ENCODE assay signal across 23 cellular contexts in the genomic region with DNA sequence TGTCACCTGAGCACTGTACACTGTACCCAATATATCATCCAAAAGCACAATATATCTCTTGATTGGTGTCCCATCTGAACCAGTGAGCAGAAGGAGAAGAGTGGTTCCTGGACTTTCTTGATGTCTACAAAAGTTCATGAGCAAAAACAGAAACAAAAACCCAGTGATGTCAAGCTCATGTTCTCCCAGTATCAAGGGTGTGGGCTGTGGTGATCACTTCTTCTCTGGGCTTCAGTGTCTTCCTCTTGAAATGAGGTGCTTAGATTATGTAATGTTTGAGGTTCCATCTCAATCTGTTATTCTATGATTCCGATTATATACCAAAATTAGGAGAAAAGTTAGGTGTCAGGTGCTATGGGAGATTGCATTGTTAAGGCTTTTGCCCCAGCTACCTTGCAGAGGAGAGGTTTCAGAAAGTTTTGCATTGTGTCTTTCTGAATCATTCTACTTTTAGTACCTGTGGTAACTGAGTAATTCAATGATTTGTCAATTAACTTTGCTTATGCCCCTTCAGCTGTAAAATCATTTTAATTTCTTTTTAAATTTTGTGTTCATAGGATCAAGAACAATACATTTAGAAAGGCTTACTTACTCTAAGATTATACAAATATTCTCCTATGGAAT.
"Had no signal": no experiment of that assay in that cellular context is flagged by ENCODE, and none has a peak within 500 bp of the region (broad histone marks: within the 10 kb centered on the region; RNA-seq: fewer than 3 reads in every experiment).

No MANE protein-coding gene starts in this region.

- ATAC-seq: esophagus mucosa; gastrocnemius medialis; left lobe of liver; natural killer cell; psoas muscle; right cardiac atrium; stimulated activated naive B cell treated with anti-CD40 and anti-IgM and Interleukin-4, amounts not matched to agents 10 μg/mL and 1 μg/mL and 100 μg/mL, for 72 hours had no signal

- H3K9me3 Mint-ChIP-seq: endodermal cell; natural killer cell; stimulated activated naive B cell treated with anti-CD40 and anti-IgM and Interleukin-4, amounts not matched to agents 10 μg/mL and 1 μg/mL and 100 μg/mL, for 72 hours had no signal

- H3K36me3 Mint-ChIP-seq: memory B cell; natural killer cell; stimulated activated naive B cell treated with anti-CD40 and anti-IgM and Interleukin-4, amounts not matched to agents 10 μg/mL and 1 μg/mL and 100 μg/mL, for 72 hours had no signal

- H3K27me3 Mint-ChIP-seq: dendritic cell treated with granulocyte-macrophage colony-stimulating factor and Interleukin-4, amounts not matched to agents 40 ng/mL and 50 ng/mL, for 4 days had no signal

- H3K4me1 Mint-ChIP-seq: memory B cell; stimulated activated naive B cell treated with anti-CD40 and anti-IgM and Interleukin-4, amounts not matched to agents 10 μg/mL and 1 μg/mL and 100 μg/mL, for 72 hours had no signal

- H3K27ac Mint-ChIP-seq: dendritic cell treated with granulocyte-macrophage colony-stimulating factor and Interleukin-4, amounts not matched to agents 40 ng/mL and 50 ng/mL, for 4 days; endodermal cell; memory B cell; natural killer cell; stimulated activated naive B cell treated with anti-CD40 and anti-IgM and Interleukin-4, amounts not matched to agents 10 μg/mL and 1 μg/mL and 100 μg/mL, for 72 hours had no signal

- H3K4me3 Mint-ChIP-seq: dendritic cell treated with granulocyte-macrophage colony-stimulating factor and Interleukin-4, amounts not matched to agents 40 ng/mL and 50 ng/mL, for 4 days; endodermal cell; memory B cell; natural killer cell; stimulated activated naive B cell treated with anti-CD40 and anti-IgM and Interleukin-4, amounts not matched to agents 10 μg/mL and 1 μg/mL and 100 μg/mL, for 72 hours had no signal

- DNase-seq: effector CD8-positive, alpha-beta T cell; endodermal cell; foreskin fibroblast; gastrocnemius medialis; head of caudate nucleus; kidney; natural killer cell; occipital lobe; ovary; posterior cingulate gyrus; psoas muscle; right cardiac atrium; sigmoid colon; stimulated activated CD4-positive, alpha-beta T cell treated with anti-CD3 and anti-CD28 coated beads, Interleukin-2, amount 100 ng/mL, for 24 hours; stimulated activated CD4-positive, alpha-beta T cell treated with anti-CD3 and anti-CD28 coated beads, Interleukin-4, amount 100 ng/mL, for 24 hours; stimulated activated naive B cell treated with anti-CD40 and anti-IgM and Interleukin-4, amounts not matched to agents 10 μg/mL and 1 μg/mL and 100 μg/mL, for 72 hours; stomach; thyroid gland; trophoblast cell had no signal
